17 cellular contexts compared by ENCODE assay signal in the genomic region with DNA sequence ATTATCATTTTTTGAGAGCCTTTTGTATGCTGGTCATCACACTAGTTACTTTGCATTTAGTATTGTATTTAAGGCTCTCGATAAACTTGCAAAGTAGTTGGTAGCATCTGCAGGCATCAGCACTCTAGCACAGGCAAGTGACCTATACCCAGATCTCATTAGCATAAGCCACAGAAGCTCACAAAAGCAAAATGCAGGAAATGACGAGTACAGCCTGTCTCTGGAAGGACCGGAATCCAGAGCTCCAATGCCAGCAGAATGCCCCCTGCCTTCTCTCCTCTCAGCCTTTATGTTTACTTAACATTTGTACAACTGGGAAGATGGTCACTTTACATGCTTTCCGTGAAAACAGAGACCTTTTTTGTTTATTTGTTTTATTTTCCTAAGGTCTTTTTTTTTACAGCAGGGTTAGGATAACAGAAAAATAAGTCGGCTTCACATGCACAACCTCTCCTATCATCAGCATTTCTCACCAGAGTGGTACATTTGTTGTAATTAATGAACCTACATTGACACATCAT. TPM values are rescaled to one million over a fixed set of nuclear protein-coding genes. Genes with fewer than 3 reads are reported as not detected.
DNase-seq lines count a peak whose midpoint lies in the region; ATAC-seq and TF ChIP-seq lines count a peak whose summit lies in the region.
"Had no signal": no experiment of that assay in that cellular context is flagged by ENCODE, and none has a peak within 500 bp of the region (broad histone marks: within the 10 kb centered on the region; RNA-seq: fewer than 3 reads in every experiment).

No MANE protein-coding gene starts in this region.

- no peak overlapping the region for H3K4me3 Mint-ChIP-seq in stimulated activated effector memory CD8-positive, alpha-beta T cell treated with anti-CD3 and anti-CD28 coated beads, Interleukin-12 subunit alpha, Interleukin-12 subunit beta, amount 100 ng/mL, for 72 hours
- H3K4me3 Mint-ChIP-seq: CD8-positive, alpha-beta memory T cell; central memory CD8-positive, alpha-beta T cell; H9; neural crest cell had no signal

- DNase-seq in NCI-H345 (lab: John Stamatoyannopoulos, UW) = peak; percentile 1
- DNase-seq in NCI-H345 treated with DMSO at 0.1 percent for 48 hours (lab: John Stamatoyannopoulos, UW; ENCODE audit: unreplicated experiment) = no peak
- DNase-seq in amniotic stem cell (lab: John Stamatoyannopoulos, UW) = peak; percentile 42
- DNase-seq in fibroblast of villous mesenchyme (ENCODE audit: low read depth) = peak; percentile 79
- no peak for DNase-seq in ecto neural progenitor cell (ENCODE audit: low spot score)
- no peak for DNase-seq in stimulated activated effector memory CD8-positive, alpha-beta T cell treated with anti-CD3 and anti-CD28 coated beads, Interleukin-12 subunit alpha, Interleukin-12 subunit beta, amount 100 ng/mL, for 72 hours (ENCODE audit: low spot score in 2 of 2)
- no peak for DNase-seq in NCI-H748 treated with DMSO at 0.1 percent for 48 hours (lab: John Stamatoyannopoulos, UW)
- no peak for DNase-seq in activated effector memory CD4-positive, alpha-beta T cell treated with anti-CD3 and anti-CD28 coated beads, Interleukin-2, amount 50 U/mL, for 16 hours
- DNase-seq: activated naive CD4-positive, alpha-beta T cell; CD8-positive, alpha-beta memory T cell; H9; NCI-H2171; SK-N-SH had no signal

- H3K4me1 Mint-ChIP-seq in stimulated activated effector memory CD8-positive, alpha-beta T cell treated with anti-CD3 and anti-CD28 coated beads, Interleukin-12 subunit alpha, Interleukin-12 subunit beta, amount 100 ng/mL, for 72 hours = no peaks in the 10 kb centered on the region
- H3K4me1 Mint-ChIP-seq: CD8-positive, alpha-beta memory T cell; central memory CD8-positive, alpha-beta T cell had no signal

- H3K36me3 Mint-ChIP-seq in stimulated activated effector memory CD8-positive, alpha-beta T cell treated with anti-CD3 and anti-CD28 coated beads, Interleukin-12 subunit alpha, Interleukin-12 subunit beta, amount 100 ng/mL, for 72 hours = no peaks in the 10 kb centered on the region
- H3K36me3 Mint-ChIP-seq: CD8-positive, alpha-beta memory T cell had no signal

- no peak overlapping the region for H3K27ac Mint-ChIP-seq in stimulated activated effector memory CD8-positive, alpha-beta T cell treated with anti-CD3 and anti-CD28 coated beads, Interleukin-12 subunit alpha, Interleukin-12 subunit beta, amount 100 ng/mL, for 72 hours
- H3K27ac Mint-ChIP-seq: CD8-positive, alpha-beta memory T cell had no signal

- peaks cover 6% of the 10 kb centered on the region for H3K9me3 Mint-ChIP-seq in stimulated activated effector memory CD8-positive, alpha-beta T cell treated with anti-CD3 and anti-CD28 coated beads, Interleukin-12 subunit alpha, Interleukin-12 subunit beta, amount 100 ng/mL, for 72 hours
- H3K9me3 Mint-ChIP-seq: H9, neural crest cell had no signal

- TF ChIP-seq CTCF in fibroblast of villous mesenchyme (IDR thresholded peaks at IDR 0.05; ENCODE audit: insufficient read depth, low read depth, low read length) = no peak

- no peak overlapping the region for H3K4me3 ChIP-seq in fibroblast of villous mesenchyme (ENCODE audit: low read depth, low read length)
- H3K4me3 ChIP-seq: lung had no signal

- no peak for ATAC-seq in stimulated activated effector memory CD8-positive, alpha-beta T cell treated with anti-CD3 and anti-CD28 coated beads, Interleukin-12 subunit alpha, Interleukin-12 subunit beta, amount 100 ng/mL, for 72 hours

RNA-seq across cellular contexts. Expression of gene MYOCD, which starts 45.4 kb away (rescaled TPM):
- total RNA-seq in fibroblast of villous mesenchyme = 11.0 and 14.7 TPM in 2 replicates
- total RNA-seq: A172; CD8-positive, alpha-beta memory T cell had no signal

Comparison
In these comparisons a context has a peak if more than half of its experiments do, and no peak if none do; other contexts are left out.
1. DNase-seq: peak in NCI-H345 (single experiment), amniotic stem cell (single experiment) and fibroblast of villous mesenchyme (single experiment); none in NCI-H345 treated with DMSO at 0.1 percent for 48 hours (single experiment), ecto neural progenitor cell (single experiment), stimulated activated effector memory CD8-positive, alpha-beta T cell treated with anti-CD3 and anti-CD28 coated beads, Interleukin-12 subunit alpha, Interleukin-12 subunit beta, amount 100 ng/mL, for 72 hours (0 of 2), NCI-H748 treated with DMSO at 0.1 percent for 48 hours (single experiment) and activated effector memory CD4-positive, alpha-beta T cell treated with anti-CD3 and anti-CD28 coated beads, Interleukin-2, amount 50 U/mL, for 16 hours (single experiment).